1 cellular context compared by ENCODE assay signal in the genomic region with DNA sequence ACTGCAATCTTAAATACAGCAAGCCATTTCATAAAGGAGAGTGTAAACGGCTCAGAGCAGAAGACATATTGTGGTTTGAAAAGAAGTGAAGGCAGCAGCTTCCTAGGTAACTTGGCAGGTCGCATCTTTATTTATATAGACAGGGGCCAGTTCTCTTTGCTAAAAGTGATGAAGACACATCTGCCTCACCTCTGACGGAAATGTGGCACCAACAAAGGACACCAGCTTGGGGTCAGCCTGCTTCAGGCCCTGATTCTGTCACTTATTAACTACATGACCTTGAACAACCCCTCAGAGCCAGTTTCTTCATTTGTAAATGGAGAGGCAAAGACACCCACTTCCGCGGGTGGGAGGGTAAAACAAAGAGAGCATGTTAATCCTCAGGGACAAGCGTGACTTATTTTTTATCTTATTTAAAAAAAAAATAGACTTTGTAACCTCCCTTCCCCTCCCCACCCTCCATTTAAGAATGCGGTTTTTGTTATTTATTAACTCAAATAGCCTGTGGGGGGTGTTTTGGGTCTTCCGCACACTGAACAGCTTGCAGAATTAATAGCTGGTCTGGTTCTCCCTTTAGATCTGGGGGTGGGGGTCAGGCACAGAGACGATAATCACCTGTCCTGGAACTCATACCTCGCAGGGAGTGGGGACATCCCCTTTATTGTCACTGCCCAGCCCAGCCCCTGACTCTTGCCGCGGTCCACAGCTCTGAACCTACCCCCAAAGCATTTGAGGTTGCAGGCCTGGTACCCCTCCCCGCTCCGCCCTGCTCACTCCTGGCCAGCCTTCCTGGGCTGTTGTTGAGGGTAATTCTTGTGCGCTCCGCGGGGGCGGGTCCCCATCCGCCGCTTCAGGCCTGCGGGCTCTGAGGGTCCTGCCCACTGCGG.
A peak's percentile ranks its signal among the peaks of the same experiment; 100 is the strongest.
TF ChIP-seq lines count a peak whose summit lies in the region.

No MANE protein-coding gene starts in this region.

TF ChIP-seq in HepG2, 621 proteins besides CTCF, POLR2A, EP300 and RAD21 (continued from another document and continues in another):
- TF ChIP-seq, protein P1, sequence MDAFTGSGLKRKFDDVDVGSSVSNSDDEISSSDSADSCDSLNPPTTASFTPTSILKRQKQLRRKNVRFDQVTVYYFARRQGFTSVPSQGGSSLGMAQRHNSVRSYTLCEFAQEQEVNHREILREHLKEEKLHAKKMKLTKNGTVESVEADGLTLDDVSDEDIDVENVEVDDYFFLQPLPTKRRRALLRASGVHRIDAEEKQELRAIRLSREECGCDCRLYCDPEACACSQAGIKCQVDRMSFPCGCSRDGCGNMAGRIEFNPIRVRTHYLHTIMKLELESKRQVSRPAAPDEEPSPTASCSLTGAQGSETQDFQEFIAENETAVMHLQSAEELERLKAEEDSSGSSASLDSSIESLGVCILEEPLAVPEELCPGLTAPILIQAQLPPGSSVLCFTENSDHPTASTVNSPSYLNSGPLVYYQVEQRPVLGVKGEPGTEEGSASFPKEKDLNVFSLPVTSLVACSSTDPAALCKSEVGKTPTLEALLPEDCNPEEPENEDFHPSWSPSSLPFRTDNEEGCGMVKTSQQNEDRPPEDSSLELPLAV (CRISPR knock-in tag; conservative IDR thresholded peaks at IDR 0.05; ENCODE audit: low read depth) = no peak
- TF ChIP-seq JUND (CRISPR knock-in tag; IDR thresholded peaks at IDR 0.05) (0 out of 2 replicates have a peak, but pooled peaks have one; percentile 12), ATRX (CRISPR knock-in tag; IDR thresholded peaks at IDR 0.05; ENCODE audit: borderline replicate concordance) (no peak), ZNF431 (CRISPR knock-in tag; IDR thresholded peaks at IDR 0.05; ENCODE audit: borderline replicate concordance, low read depth) (peak; percentile 65; the same call in 1 of the 2 replicates), GLI4 (CRISPR knock-in tag; IDR thresholded peaks at IDR 0.05; ENCODE audit: borderline replicate concordance) (no peak; the same call in 1 of the 2 replicates), KAT2B (IDR thresholded peaks at IDR 0.05; ENCODE audit: borderline replicate concordance, low read depth, low read length) (no peak), ZNF24 (IDR thresholded peaks at IDR 0.05) (no peak), EED (CRISPR knock-in tag; IDR thresholded peaks at IDR 0.05) (no peak), SKI (IDR thresholded peaks at IDR 0.05; ENCODE audit: partially characterized antibody) (peak; percentile 79), MED1 (CRISPR knock-in tag; IDR thresholded peaks at IDR 0.05) (peak; percentile 99), ZNF496 (CRISPR knock-in tag; IDR thresholded peaks at IDR 0.05; ENCODE audit: insufficient replicate concordance) (no peak), RBM39 (IDR thresholded peaks at IDR 0.05; ENCODE audit: low read depth, low read length, poor library complexity, severe bottlenecking) (peak; percentile 53), TBX3 (IDR thresholded peaks at IDR 0.05; ENCODE audit: borderline replicate concordance) (no peak; the same call in 1 of the 2 replicates), PRMT3 (CRISPR knock-in tag; IDR thresholded peaks at IDR 0.05; ENCODE audit: borderline replicate concordance, low read depth) (peak; percentile 85; the same call in 1 of the 2 replicates), HNRNPL (IDR thresholded peaks at IDR 0.05; ENCODE audit: low read depth, low read length) (peak; percentile 74; the same call in 1 of the 2 replicates), RAD51 (IDR thresholded peaks at IDR 0.05; ENCODE audit: borderline replicate concordance) (no peak), MEF2D (CRISPR knock-in tag; IDR thresholded peaks at IDR 0.05) (0 out of 2 replicates have a peak, but pooled peaks have one; percentile 63), ZNF350 (CRISPR knock-in tag; IDR thresholded peaks at IDR 0.05; ENCODE audit: borderline replicate concordance, low read depth) (peak; percentile 66; the same call in 1 of the 2 replicates), RBAK (CRISPR knock-in tag; IDR thresholded peaks at IDR 0.05) (peak; percentile 35; the same call in 1 of the 2 replicates), ATM (IDR thresholded peaks at IDR 0.05; ENCODE audit: borderline replicate concordance) (no peak), FOXK2 (IDR thresholded peaks at IDR 0.05) (no peak), IRX3 (CRISPR knock-in tag; IDR thresholded peaks at IDR 0.05; ENCODE audit: borderline replicate concordance, low read depth) (peak; percentile 54; the same call in 1 of the 2 replicates), SP140L (CRISPR knock-in tag; IDR thresholded peaks at IDR 0.05; ENCODE audit: borderline replicate concordance) (peak; percentile 67; the same call in 1 of the 2 replicates), NFYB (CRISPR knock-in tag; IDR thresholded peaks at IDR 0.05) (no peak), YY1 (IDR thresholded peaks at IDR 0.05; ENCODE audit: insufficient read depth, insufficient replicate concordance, low read depth, low read length) (peak; percentile 36), MAFK (conservative IDR thresholded peaks at IDR 0.05 in 1 of 2, IDR thresholded peaks at IDR 0.05 in 1 of 2; ENCODE audit: low read length in 2 of 2) (0 out of 4 replicates have a peak, but pooled peaks of 1 of the 2 experiments have one; percentile 24), SIX4 (CRISPR knock-in tag; IDR thresholded peaks at IDR 0.05) (peak; percentile 98), SRSF1 (optimal IDR thresholded peaks at IDR 0.05; ENCODE audit: low read depth, low read length) (peak; percentile 47), GTF3A (CRISPR knock-in tag; conservative IDR thresholded peaks at IDR 0.05) (peak; percentile 95; the same call in 1 of the 2 replicates), KMT2A (CRISPR knock-in tag; IDR thresholded peaks at IDR 0.05) (peak; percentile 15), HNF4G (IDR thresholded peaks at IDR 0.05; ENCODE audit: borderline replicate concordance, low read depth, low read length) (peak; percentile 96), HNF4G (CRISPR knock-in tag; IDR thresholded peaks at IDR 0.05; ENCODE audit: borderline replicate concordance, low read depth) (peak; percentile 53; the same call in 1 of the 2 replicates), SIN3B (IDR thresholded peaks at IDR 0.05; ENCODE audit: low read length) (0 out of 2 replicates have a peak, but pooled peaks have one; percentile 53), ZNF703 (CRISPR knock-in tag; IDR thresholded peaks at IDR 0.05; ENCODE audit: borderline replicate concordance) (peak; percentile 85), PHF5A (CRISPR knock-in tag; IDR thresholded peaks at IDR 0.05; ENCODE audit: low read depth, unreplicated experiment) (peak; percentile 24), ZNF263 (CRISPR knock-in tag; IDR thresholded peaks at IDR 0.05) (peak; percentile 28; the same call in 1 of the 2 replicates), NFIB (CRISPR knock-in tag; IDR thresholded peaks at IDR 0.05; ENCODE audit: borderline replicate concordance) (no peak), NR1H2 (CRISPR knock-in tag; IDR thresholded peaks at IDR 0.05; ENCODE audit: borderline replicate concordance, low read depth) (0 out of 2 replicates have a peak, but pooled peaks have one; percentile 37), ZNF782 (CRISPR knock-in tag; IDR thresholded peaks at IDR 0.05; ENCODE audit: borderline replicate concordance) (no peak; the same call in 1 of the 2 replicates), RELA (CRISPR knock-in tag; IDR thresholded peaks at IDR 0.05) (peak; percentile 48; the same call in 1 of the 2 replicates), MAFF (IDR thresholded peaks at IDR 0.05; ENCODE audit: low read depth, low read length) (peak; percentile 41; the same call in 1 of the 2 replicates)
- TF ChIP-seq, protein P2, sequence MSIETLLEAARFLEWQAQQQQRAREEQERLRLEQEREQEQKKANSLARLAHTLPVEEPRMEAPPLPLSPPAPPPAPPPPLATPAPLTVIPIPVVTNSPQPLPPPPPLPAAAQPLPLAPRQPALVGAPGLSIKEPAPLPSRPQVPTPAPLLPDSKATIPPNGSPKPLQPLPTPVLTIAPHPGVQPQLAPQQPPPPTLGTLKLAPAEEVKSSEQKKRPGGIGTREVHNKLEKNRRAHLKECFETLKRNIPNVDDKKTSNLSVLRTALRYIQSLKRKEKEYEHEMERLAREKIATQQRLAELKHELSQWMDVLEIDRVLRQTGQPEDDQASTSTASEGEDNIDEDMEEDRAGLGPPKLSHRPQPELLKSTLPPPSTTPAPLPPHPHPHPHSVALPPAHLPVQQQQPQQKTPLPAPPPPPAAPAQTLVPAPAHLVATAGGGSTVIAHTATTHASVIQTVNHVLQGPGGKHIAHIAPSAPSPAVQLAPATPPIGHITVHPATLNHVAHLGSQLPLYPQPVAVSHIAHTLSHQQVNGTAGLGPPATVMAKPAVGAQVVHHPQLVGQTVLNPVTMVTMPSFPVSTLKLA (IDR thresholded peaks at IDR 0.05) = peak; percentile 35; the same call in 1 of the 2 replicates
- TF ChIP-seq, protein P3, sequence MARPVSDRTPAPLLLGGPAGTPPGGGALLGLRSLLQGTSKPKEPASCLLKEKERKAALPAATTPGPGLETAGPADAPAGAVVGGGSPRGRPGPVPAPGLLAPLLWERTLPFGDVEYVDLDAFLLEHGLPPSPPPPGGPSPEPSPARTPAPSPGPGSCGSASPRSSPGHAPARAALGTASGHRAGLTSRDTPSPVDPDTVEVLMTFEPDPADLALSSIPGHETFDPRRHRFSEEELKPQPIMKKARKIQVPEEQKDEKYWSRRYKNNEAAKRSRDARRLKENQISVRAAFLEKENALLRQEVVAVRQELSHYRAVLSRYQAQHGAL (CRISPR knock-in tag; IDR thresholded peaks at IDR 0.05; ENCODE audit: not compliant biosample characterization) = no peak
- TF ChIP-seq, protein P4, sequence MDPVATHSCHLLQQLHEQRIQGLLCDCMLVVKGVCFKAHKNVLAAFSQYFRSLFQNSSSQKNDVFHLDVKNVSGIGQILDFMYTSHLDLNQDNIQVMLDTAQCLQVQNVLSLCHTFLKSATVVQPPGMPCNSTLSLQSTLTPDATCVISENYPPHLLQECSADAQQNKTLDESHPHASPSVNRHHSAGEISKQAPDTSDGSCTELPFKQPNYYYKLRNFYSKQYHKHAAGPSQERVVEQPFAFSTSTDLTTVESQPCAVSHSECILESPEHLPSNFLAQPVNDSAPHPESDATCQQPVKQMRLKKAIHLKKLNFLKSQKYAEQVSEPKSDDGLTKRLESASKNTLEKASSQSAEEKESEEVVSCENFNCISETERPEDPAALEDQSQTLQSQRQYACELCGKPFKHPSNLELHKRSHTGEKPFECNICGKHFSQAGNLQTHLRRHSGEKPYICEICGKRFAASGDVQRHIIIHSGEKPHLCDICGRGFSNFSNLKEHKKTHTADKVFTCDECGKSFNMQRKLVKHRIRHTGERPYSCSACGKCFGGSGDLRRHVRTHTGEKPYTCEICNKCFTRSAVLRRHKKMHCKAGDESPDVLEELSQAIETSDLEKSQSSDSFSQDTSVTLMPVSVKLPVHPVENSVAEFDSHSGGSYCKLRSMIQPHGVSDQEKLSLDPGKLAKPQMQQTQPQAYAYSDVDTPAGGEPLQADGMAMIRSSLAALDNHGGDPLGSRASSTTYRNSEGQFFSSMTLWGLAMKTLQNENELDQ (CRISPR knock-in tag; IDR thresholded peaks at IDR 0.05; ENCODE audit: borderline replicate concordance) = no peak
- TF ChIP-seq, protein P5, sequence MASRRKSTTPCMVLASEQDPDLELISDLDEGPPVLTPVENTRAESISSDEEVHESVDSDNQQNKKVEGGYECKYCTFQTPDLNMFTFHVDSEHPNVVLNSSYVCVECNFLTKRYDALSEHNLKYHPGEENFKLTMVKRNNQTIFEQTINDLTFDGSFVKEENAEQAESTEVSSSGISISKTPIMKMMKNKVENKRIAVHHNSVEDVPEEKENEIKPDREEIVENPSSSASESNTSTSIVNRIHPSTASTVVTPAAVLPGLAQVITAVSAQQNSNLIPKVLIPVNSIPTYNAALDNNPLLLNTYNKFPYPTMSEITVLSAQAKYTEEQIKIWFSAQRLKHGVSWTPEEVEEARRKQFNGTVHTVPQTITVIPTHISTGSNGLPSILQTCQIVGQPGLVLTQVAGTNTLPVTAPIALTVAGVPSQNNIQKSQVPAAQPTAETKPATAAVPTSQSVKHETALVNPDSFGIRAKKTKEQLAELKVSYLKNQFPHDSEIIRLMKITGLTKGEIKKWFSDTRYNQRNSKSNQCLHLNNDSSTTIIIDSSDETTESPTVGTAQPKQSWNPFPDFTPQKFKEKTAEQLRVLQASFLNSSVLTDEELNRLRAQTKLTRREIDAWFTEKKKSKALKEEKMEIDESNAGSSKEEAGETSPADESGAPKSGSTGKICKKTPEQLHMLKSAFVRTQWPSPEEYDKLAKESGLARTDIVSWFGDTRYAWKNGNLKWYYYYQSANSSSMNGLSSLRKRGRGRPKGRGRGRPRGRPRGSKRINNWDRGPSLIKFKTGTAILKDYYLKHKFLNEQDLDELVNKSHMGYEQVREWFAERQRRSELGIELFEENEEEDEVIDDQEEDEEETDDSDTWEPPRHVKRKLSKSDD (CRISPR knock-in tag; IDR thresholded peaks at IDR 0.05; ENCODE audit: low read depth) = peak; percentile 78; the same call in 1 of the 2 replicates
- TF ChIP-seq, protein P6, sequence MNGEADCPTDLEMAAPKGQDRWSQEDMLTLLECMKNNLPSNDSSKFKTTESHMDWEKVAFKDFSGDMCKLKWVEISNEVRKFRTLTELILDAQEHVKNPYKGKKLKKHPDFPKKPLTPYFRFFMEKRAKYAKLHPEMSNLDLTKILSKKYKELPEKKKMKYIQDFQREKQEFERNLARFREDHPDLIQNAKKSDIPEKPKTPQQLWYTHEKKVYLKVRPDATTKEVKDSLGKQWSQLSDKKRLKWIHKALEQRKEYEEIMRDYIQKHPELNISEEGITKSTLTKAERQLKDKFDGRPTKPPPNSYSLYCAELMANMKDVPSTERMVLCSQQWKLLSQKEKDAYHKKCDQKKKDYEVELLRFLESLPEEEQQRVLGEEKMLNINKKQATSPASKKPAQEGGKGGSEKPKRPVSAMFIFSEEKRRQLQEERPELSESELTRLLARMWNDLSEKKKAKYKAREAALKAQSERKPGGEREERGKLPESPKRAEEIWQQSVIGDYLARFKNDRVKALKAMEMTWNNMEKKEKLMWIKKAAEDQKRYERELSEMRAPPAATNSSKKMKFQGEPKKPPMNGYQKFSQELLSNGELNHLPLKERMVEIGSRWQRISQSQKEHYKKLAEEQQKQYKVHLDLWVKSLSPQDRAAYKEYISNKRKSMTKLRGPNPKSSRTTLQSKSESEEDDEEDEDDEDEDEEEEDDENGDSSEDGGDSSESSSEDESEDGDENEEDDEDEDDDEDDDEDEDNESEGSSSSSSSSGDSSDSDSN (CRISPR knock-in tag; IDR thresholded peaks at IDR 0.05) = peak; percentile 78; the same call in 1 of the 2 replicates
- TF ChIP-seq, protein P7, sequence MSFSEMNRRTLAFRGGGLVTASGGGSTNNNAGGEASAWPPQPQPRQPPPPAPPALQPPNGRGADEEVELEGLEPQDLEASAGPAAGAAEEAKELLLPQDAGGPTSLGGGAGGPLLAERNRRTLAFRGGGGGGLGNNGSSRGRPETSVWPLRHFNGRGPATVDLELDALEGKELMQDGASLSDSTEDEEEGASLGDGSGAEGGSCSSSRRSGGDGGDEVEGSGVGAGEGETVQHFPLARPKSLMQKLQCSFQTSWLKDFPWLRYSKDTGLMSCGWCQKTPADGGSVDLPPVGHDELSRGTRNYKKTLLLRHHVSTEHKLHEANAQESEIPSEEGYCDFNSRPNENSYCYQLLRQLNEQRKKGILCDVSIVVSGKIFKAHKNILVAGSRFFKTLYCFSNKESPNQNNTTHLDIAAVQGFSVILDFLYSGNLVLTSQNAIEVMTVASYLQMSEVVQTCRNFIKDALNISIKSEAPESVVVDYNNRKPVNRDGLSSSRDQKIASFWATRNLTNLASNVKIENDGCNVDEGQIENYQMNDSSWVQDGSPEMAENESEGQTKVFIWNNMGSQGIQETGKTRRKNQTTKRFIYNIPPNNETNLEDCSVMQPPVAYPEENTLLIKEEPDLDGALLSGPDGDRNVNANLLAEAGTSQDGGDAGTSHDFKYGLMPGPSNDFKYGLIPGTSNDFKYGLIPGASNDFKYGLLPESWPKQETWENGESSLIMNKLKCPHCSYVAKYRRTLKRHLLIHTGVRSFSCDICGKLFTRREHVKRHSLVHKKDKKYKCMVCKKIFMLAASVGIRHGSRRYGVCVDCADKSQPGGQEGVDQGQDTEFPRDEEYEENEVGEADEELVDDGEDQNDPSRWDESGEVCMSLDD (CRISPR knock-in tag; IDR thresholded peaks at IDR 0.05; ENCODE audit: borderline replicate concordance) = peak; percentile 70; the same call in 1 of the 2 replicates
